Comparison of ENCODE assay signal across 7 cellular contexts in genomic region chr10:96831200-96831866, GRCh38. TPM values are rescaled to one million over a fixed set of nuclear protein-coding genes. Genes with fewer than 3 reads are reported as not detected.
DNase-seq lines count a peak whose midpoint lies in the region; ATAC-seq and TF ChIP-seq lines count a peak whose summit lies in the region.

No MANE protein-coding gene starts in this region.

- H3K27me3 ChIP-seq in HL-60 (ENCODE audit: insufficient read depth, poor library complexity, severe bottlenecking): no peaks in the 10 kb centered on the region
- H3K27me3 ChIP-seq in iPS-15b (ENCODE audit: control insufficient read depth, insufficient read depth, low read length): peaks cover 13% of the 10 kb centered on the region

- H3K27ac ChIP-seq in HL-60 (replicated peaks): peak overlapping the region; percentile 72

- H3K4me1 Mint-ChIP-seq in activated CD4-positive, alpha-beta memory T cell treated with anti-CD3 and anti-CD28 coated beads, Interleukin-2, amount 10 ng/mL, durations not matched to agents 7 days and 5 days: peaks cover 44% of the 10 kb centered on the region
- peaks cover 23 to 55% of the 10 kb centered on the region in 2 donors for H3K4me1 Mint-ChIP-seq in stimulated activated naive B cell treated with anti-CD40 and anti-IgM and Interleukin-4, amounts not matched to agents 10 μg/mL and 1 μg/mL and 100 μg/mL, for 72 hours

- CTCF ChIA-PET in activated CD4-positive, alpha-beta memory T cell treated with anti-CD3 and anti-CD28 coated beads, Interleukin-2, amount 10 ng/mL, durations not matched to agents 7 days and 5 days (lab: Charles Lee): no interaction called here

- H3K36me3 Mint-ChIP-seq in activated CD4-positive, alpha-beta memory T cell treated with anti-CD3 and anti-CD28 coated beads, Interleukin-2, amount 10 ng/mL, durations not matched to agents 7 days and 5 days (ENCODE audit: low read depth): peaks cover 11% of the 10 kb centered on the region
- H3K36me3 Mint-ChIP-seq in stimulated activated naive B cell treated with anti-CD40 and anti-IgM and Interleukin-4, amounts not matched to agents 10 μg/mL and 1 μg/mL and 100 μg/mL, for 72 hours: peaks cover 11 to 17% of the 10 kb centered on the region in 2 donors

- peak overlapping the region; percentile 79 for H3K4me3 Mint-ChIP-seq in activated CD4-positive, alpha-beta memory T cell treated with anti-CD3 and anti-CD28 coated beads, Interleukin-2, amount 10 ng/mL, durations not matched to agents 7 days and 5 days
- H3K4me3 Mint-ChIP-seq in stimulated activated naive B cell treated with anti-CD40 and anti-IgM and Interleukin-4, amounts not matched to agents 10 μg/mL and 1 μg/mL and 100 μg/mL, for 72 hours: peak overlapping the region; percentile 87 to 92

- no peaks in the 10 kb centered on the region for H3K27me3 Mint-ChIP-seq in activated CD4-positive, alpha-beta memory T cell treated with anti-CD3 and anti-CD28 coated beads, Interleukin-2, amount 10 ng/mL, durations not matched to agents 7 days and 5 days
- H3K27me3 Mint-ChIP-seq in stimulated activated naive B cell treated with anti-CD40 and anti-IgM and Interleukin-4, amounts not matched to agents 10 μg/mL and 1 μg/mL and 100 μg/mL, for 72 hours: no peaks in the 10 kb centered on the region

- H3K4me1 ChIP-seq in iPS-15b (ENCODE audit: control insufficient read depth, insufficient read depth, low read length): peaks cover 7% of the 10 kb centered on the region

- no peak for ATAC-seq in stimulated activated naive B cell treated with anti-CD40 and anti-IgM and Interleukin-4, amounts not matched to agents 10 μg/mL and 1 μg/mL and 100 μg/mL, for 72 hours (replicated peaks)

- no peaks in the 10 kb centered on the region for H3K9me3 Mint-ChIP-seq in activated CD4-positive, alpha-beta memory T cell treated with anti-CD3 and anti-CD28 coated beads, Interleukin-2, amount 10 ng/mL, durations not matched to agents 7 days and 5 days
- H3K9me3 Mint-ChIP-seq in stimulated activated naive B cell treated with anti-CD40 and anti-IgM and Interleukin-4, amounts not matched to agents 10 μg/mL and 1 μg/mL and 100 μg/mL, for 72 hours: no peaks in the 10 kb centered on the region

- DNase-seq in HL-60 (ENCODE audit: low read depth in 1 of 2, low spot score in 1 of 2) (no peak), GOT3 (lab: John Stamatoyannopoulos, UW) (no peak), NCI-H526 treated with DMSO at 0.1 percent for 48 hours (lab: John Stamatoyannopoulos, UW) (no peak), germinal center (ENCODE audit: low spot score) (no peak)
- DNase-seq in activated CD4-positive, alpha-beta memory T cell treated with anti-CD3 and anti-CD28 coated beads, Interleukin-2, amount 10 ng/mL, durations not matched to agents 7 days and 5 days: no peak
- DNase-seq in stimulated activated naive B cell treated with anti-CD40 and anti-IgM and Interleukin-4, amounts not matched to agents 10 μg/mL and 1 μg/mL and 100 μg/mL, for 72 hours: no peak

- POLR2A ChIA-PET in activated CD4-positive, alpha-beta memory T cell treated with anti-CD3 and anti-CD28 coated beads, Interleukin-2, amount 10 ng/mL, durations not matched to agents 7 days and 5 days (lab: Charles Lee): no interaction called here

- peak overlapping the region; percentile 38 for H3K4me3 ChIP-seq in HL-60 (replicated peaks; ENCODE audit: insufficient read depth, low read length)
- peak overlapping the region; percentile 56 for H3K4me3 ChIP-seq in iPS-15b (ENCODE audit: low read depth, low read length)

- no peaks in the 10 kb centered on the region for H3K36me3 ChIP-seq in iPS-15b (ENCODE audit: control insufficient read depth, insufficient read depth, low read length)

- peak overlapping the region; percentile 84 for H3K27ac Mint-ChIP-seq in activated CD4-positive, alpha-beta memory T cell treated with anti-CD3 and anti-CD28 coated beads, Interleukin-2, amount 10 ng/mL, durations not matched to agents 7 days and 5 days
- H3K27ac Mint-ChIP-seq in stimulated activated naive B cell treated with anti-CD40 and anti-IgM and Interleukin-4, amounts not matched to agents 10 μg/mL and 1 μg/mL and 100 μg/mL, for 72 hours: peak overlapping the region; percentile 96

- H3K9me3 ChIP-seq in iPS-15b (ENCODE audit: control insufficient read depth, insufficient read depth, low read length): no peaks in the 10 kb centered on the region

- no peak for TF ChIP-seq CTCF in HL-60 (IDR thresholded peaks at IDR 0.05; ENCODE audit: insufficient read depth, low read length)

- H3K9ac ChIP-seq in iPS-15b (ENCODE audit: low read depth, low read length): no peak overlapping the region

RNA-seq across cellular contexts. Expression of gene LCOR, which starts 0.8 kb away (rescaled TPM):
- total RNA-seq in activated CD4-positive, alpha-beta memory T cell treated with anti-CD3 and anti-CD28 coated beads, Interleukin-2, amount 10 ng/mL, durations not matched to agents 7 days and 5 days: 10 to 100 TPM; 25.2 to 25.7 TPM
